8 cellular contexts compared by ENCODE assay signal in genomic region chr2:238425979-238426567, GRCh38. TPM values are rescaled to one million over a fixed set of nuclear protein-coding genes. Genes with fewer than 3 reads are reported as not detected.
DNase-seq lines count a peak whose midpoint lies in the region; ATAC-seq and TF ChIP-seq lines count a peak whose summit lies in the region.

No MANE protein-coding gene starts in this region.

- H3K4me1 ChIP-seq in GM23248 (ENCODE audit: insufficient read depth), result peaks cover 46% of the 10 kb centered on the region

- H2AFZ ChIP-seq in GM23248, result peak overlapping the region; percentile 32; the same call in 1 of the 2 replicates

- H3K4me2 ChIP-seq in GM23248 (ENCODE audit: unreplicated experiment), result peak overlapping the region; percentile 83

- H4K20me1 ChIP-seq in GM23248 (ENCODE audit: insufficient read depth), result no peaks in the 10 kb centered on the region

- peak overlapping the region; percentile 93 for H3K27ac ChIP-seq in GM23248
- peak overlapping the region; percentile 97 for H3K27ac ChIP-seq in VCaP

- H3F3A ChIP-seq in GM23248 (ENCODE audit: insufficient read depth), result peaks cover 50% of the 10 kb centered on the region

- peaks cover 41% of the 10 kb centered on the region for H3K79me2 ChIP-seq in GM23248 (ENCODE audit: insufficient read depth)

- DNase-seq in NCI-H524 (lab: John Stamatoyannopoulos, UW) (peak; percentile 31 to 33), NCI-H524 treated with DMSO at 0.1 percent for 48 hours (lab: John Stamatoyannopoulos, UW) (no peak), GM23248 (peak; percentile 88), M059J (ENCODE audit: low read depth) (peak; percentile 32), fibroblast of the conjunctiva (ENCODE audit: low read depth) (peak; percentile 35), omental fat pad (ENCODE audit: low spot score) (no peak), activated gamma-delta T cell (lab: John Stamatoyannopoulos, UW) (no peak)

- H3K9me3 ChIP-seq in GM23248 (ENCODE audit: low read depth), result no peaks in the 10 kb centered on the region

- ATAC-seq in omental fat pad (ENCODE audit: low FRiP score), result peak; percentile 26

- H3K9ac ChIP-seq in GM23248, result peak overlapping the region; percentile 96

- H3K27me3 ChIP-seq in GM23248 (replicated peaks; ENCODE audit: insufficient read depth), result no peaks in the 10 kb centered on the region

- H3K36me3 ChIP-seq in GM23248 (ENCODE audit: low read depth), result peaks cover 11% of the 10 kb centered on the region; the same call in 1 of the 2 replicates

- no peak for TF ChIP-seq CTCF in VCaP (conservative IDR thresholded peaks at IDR 0.05)
- TF ChIP-seq CTCF in omental fat pad (IDR thresholded peaks at IDR 0.05), result no peak

- in situ Hi-C loops in GM23248 (cut with MboI), result no loop called here

- peak overlapping the region; percentile 89 for H3K4me3 ChIP-seq in GM23248

- no peaks in the 10 kb centered on the region for H3K9me2 ChIP-seq in GM23248 (ENCODE audit: insufficient read depth)

- 1 to 3% methylated on average over 22 to 23 of the region's 24 CpGs for WGBS in GM23248 (ENCODE audit: low coverage in 1 of 2, low lambda C conversion rate in 2 of 2, missing lambda C conversion rate in 2 of 2), 2 experiments

RNA-seq across cellular contexts. Expression of gene ASB1, which starts 0.7 kb away (rescaled TPM):
- total RNA-seq in GM23248 (2014; rRNA removed; shearing (Covaris generic)), result 35.5 and 38.4 TPM in 2 replicates
- 31.5 and 35.3 TPM in 2 replicates for polyA plus RNA-seq in GM23248 (2016; fragmentation: Nextera tagmentation; extraction: Ambion mirVana)
- 11.5 and 17.2 TPM in 2 replicates for total RNA-seq in M059J (2014; rRNA removed; shearing (Covaris generic))
- total RNA-seq in omental fat pad, result 10 to 100 TPM; 12.9 to 23.4 (median 14.4) TPM

Comparison
In these comparisons a context has a peak if more than half of its experiments do, and no peak if none do; other contexts are left out.
1. DNase-seq: peak in NCI-H524 (2 of 2), GM23248 (single experiment), M059J (single experiment) and fibroblast of the conjunctiva (single experiment); none in NCI-H524 treated with DMSO at 0.1 percent for 48 hours (single experiment), omental fat pad (single experiment) and activated gamma-delta T cell (single experiment).